Comparison of ENCODE assay signal across 1 cellular context in genomic region chr1:154419620-154420020, GRCh38.
TF ChIP-seq lines count a peak whose summit lies in the region.

No MANE protein-coding gene starts in this region.

TF ChIP-seq in GM23338, 12 proteins besides CTCF, POLR2A, EP300 and RAD21 (continued from another document):
- TF ChIP-seq REST (IDR thresholded peaks at IDR 0.05; ENCODE audit: unreplicated experiment) (no peak), JUNB (IDR thresholded peaks at IDR 0.05; ENCODE audit: unreplicated experiment) (no peak), ZNF462 (CRISPR knock-in tag; IDR thresholded peaks at IDR 0.05) (no peak), ZNF331 (CRISPR knock-in tag; IDR thresholded peaks at IDR 0.05; ENCODE audit: low read depth) (no peak), EZH2 (IDR thresholded peaks at IDR 0.05; ENCODE audit: low read depth, unreplicated experiment) (no peak), CREB1 (CRISPR knock-in tag; IDR thresholded peaks at IDR 0.05; ENCODE audit: low read depth) (no peak)
